Comparison of ENCODE assay signal across 17 cellular contexts in genomic region chr9:101893661-101894646, GRCh38.
"Had no signal": no experiment of that assay in that cellular context is flagged by ENCODE, and none has a peak within 500 bp of the region (broad histone marks: within the 10 kb centered on the region; RNA-seq: fewer than 3 reads in every experiment).

No MANE protein-coding gene starts in this region.

- DNase-seq: cortex of kidney; dorsolateral prefrontal cortex; effector CD8-positive, alpha-beta T cell; esophagus squamous epithelium; foreskin fibroblast; kidney; left cardiac atrium; nucleus accumbens; ovary; stimulated activated CD4-positive, alpha-beta T cell treated with anti-CD3 and anti-CD28 coated beads, Interleukin-2, amount 100 ng/mL, for 48 hours; stimulated activated naive CD4-positive, alpha-beta T cell treated with Interleukin-2 at 50 U/mL for 16 hours; trophoblast cell had no signal

- H3K36me3 ChIP-seq: esophagus squamous epithelium, gastroesophageal sphincter, neural progenitor cell, ovary, right atrium auricular region had no signal

- H3K27me3 ChIP-seq: gastroesophageal sphincter, neural progenitor cell, ovary, right atrium auricular region had no signal

- H3K4me2 ChIP-seq: neural progenitor cell, smooth muscle cell had no signal

- H3K9ac ChIP-seq: neural progenitor cell had no signal

- H2AFZ ChIP-seq: neural progenitor cell had no signal

- H3K4me3 ChIP-seq: dorsolateral prefrontal cortex, esophagus squamous epithelium, gastroesophageal sphincter, neural progenitor cell, ovary, right atrium auricular region, smooth muscle cell had no signal

- ATAC-seq: gastroesophageal sphincter; left cardiac atrium; natural killer cell treated with Interleukin-12 subunit alpha and Interleukin-12 subunit beta and Interleukin-15 and Interleukin-18, amount 100 ng/mL, for 72 hours had no signal

- H3K9me3 ChIP-seq: esophagus squamous epithelium, gastroesophageal sphincter, ovary, right atrium auricular region had no signal

- H3K4me1 ChIP-seq: esophagus squamous epithelium, gastroesophageal sphincter, neural progenitor cell, right atrium auricular region had no signal

- H3K27ac ChIP-seq: dorsolateral prefrontal cortex, esophagus squamous epithelium, gastroesophageal sphincter, neural progenitor cell, ovary, right atrium auricular region had no signal
